1 cellular context compared by ENCODE assay signal in genomic region chr11:46695345-46696211, GRCh38.
TF ChIP-seq lines count a peak whose summit lies in the region.

No MANE protein-coding gene starts in this region.

TF ChIP-seq in IMR-90, 13 proteins besides CTCF, POLR2A, EP300 and RAD21:
- no peak for TF ChIP-seq BHLHE40 (IDR thresholded peaks at IDR 0.05; ENCODE audit: low read depth, low read length)
- TF ChIP-seq MAZ (IDR thresholded peaks at IDR 0.05; ENCODE audit: borderline replicate concordance, low read depth, low read length) = no peak
- no peak for TF ChIP-seq MAFK (IDR thresholded peaks at IDR 0.05; ENCODE audit: low read depth, low read length)
- TF ChIP-seq FOS (IDR thresholded peaks at IDR 0.05; ENCODE audit: low read depth, low read length) = no peak
- TF ChIP-seq NFE2L2 (IDR thresholded peaks at IDR 0.05; ENCODE audit: low read depth, low read length) = no peak
- no peak for TF ChIP-seq SMC3 (IDR thresholded peaks at IDR 0.05; ENCODE audit: low read depth, low read length)
- no peak for TF ChIP-seq CHD1 (IDR thresholded peaks at IDR 0.05; ENCODE audit: low read depth, low read length)
- no peak for TF ChIP-seq USF2 (IDR thresholded peaks at IDR 0.05; ENCODE audit: low read depth, low read length)
- no peak for TF ChIP-seq RFX5 (IDR thresholded peaks at IDR 0.05; ENCODE audit: low read depth, low read length)
- TF ChIP-seq CEBPB (IDR thresholded peaks at IDR 0.05; ENCODE audit: low read depth, low read length) = no peak
- no peak for TF ChIP-seq RCOR1 (IDR thresholded peaks at IDR 0.05; ENCODE audit: insufficient replicate concordance, low read length)
- no peak for TF ChIP-seq MXI1 (IDR thresholded peaks at IDR 0.05; ENCODE audit: borderline replicate concordance, low read depth, low read length)
- no peak for TF ChIP-seq ELK1 (IDR thresholded peaks at IDR 0.05; ENCODE audit: borderline replicate concordance, low read depth, low read length)
TF ChIP-seq in IMR-90: peak in this region for 0.
